18 cellular contexts compared by ENCODE assay signal in the genomic region with DNA sequence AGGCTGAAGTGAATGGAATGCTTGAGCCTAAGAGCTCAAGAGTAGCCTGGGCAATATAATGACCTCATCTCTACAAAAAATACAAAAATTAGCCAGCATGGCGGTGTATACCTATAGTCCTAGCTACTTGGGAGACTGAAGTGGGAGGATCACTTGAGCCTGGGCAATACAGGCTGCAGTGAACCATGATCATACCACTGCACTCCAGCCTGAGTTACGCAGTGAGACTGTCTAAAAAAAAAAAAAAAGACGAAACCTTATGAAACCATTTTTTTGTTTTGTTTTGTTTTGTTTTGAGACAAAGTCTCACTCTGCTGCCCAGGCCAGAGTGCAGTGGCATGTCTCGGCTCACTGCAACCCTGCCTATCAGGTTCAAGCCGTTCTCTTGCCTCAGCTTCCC. TPM values are rescaled to one million over a fixed set of nuclear protein-coding genes. Genes with fewer than 3 reads are reported as not detected.
DNase-seq lines count a peak whose midpoint lies in the region; ATAC-seq and TF ChIP-seq lines count a peak whose summit lies in the region.
"Had no signal": no experiment of that assay in that cellular context is flagged by ENCODE, and none has a peak within 500 bp of the region (broad histone marks: within the 10 kb centered on the region; RNA-seq: fewer than 3 reads in every experiment).

No MANE protein-coding gene starts in this region.

- H3K4me3 Mint-ChIP-seq in natural killer cell treated with Interleukin-12 subunit alpha and Interleukin-12 subunit beta and Interleukin-15 and Interleukin-18, amount 100 ng/mL, for 72 hours: no peak overlapping the region
- H3K4me3 Mint-ChIP-seq: B cell; CD4-positive, alpha-beta T cell; CD8-positive, alpha-beta T cell had no signal

- no peak for TF ChIP-seq POLR2A in thyroid gland (IDR thresholded peaks at IDR 0.05)

- H3K27me3 ChIP-seq in thyroid gland: no peaks in the 10 kb centered on the region
- H3K27me3 ChIP-seq: BLaER1 treated with 17β-estradiol and CSF1 and Interleukin-3, amounts not matched to agents 10 nM and 100 nM had no signal

- no peak overlapping the region for H3K27ac Mint-ChIP-seq in natural killer cell treated with Interleukin-12 subunit alpha and Interleukin-12 subunit beta and Interleukin-15 and Interleukin-18, amount 100 ng/mL, for 72 hours
- H3K27ac Mint-ChIP-seq: B cell; CD4-positive, alpha-beta T cell; CD8-positive, alpha-beta T cell had no signal

- H3K4me1 ChIP-seq in thyroid gland: peaks cover 9 to 16% of the 10 kb centered on the region in 2 donors
- H3K4me1 ChIP-seq: A549, Caco-2 had no signal

- no peak overlapping the region for H3K4me3 ChIP-seq in thyroid gland (replicated peaks in 1 of 3)
- H3K4me3 ChIP-seq: A549 had no signal

- H3K4me1 Mint-ChIP-seq in natural killer cell treated with Interleukin-12 subunit alpha and Interleukin-12 subunit beta and Interleukin-15 and Interleukin-18, amount 100 ng/mL, for 72 hours (ENCODE audit: low read depth in 2 of 2): peaks cover 4 to 5% of the 10 kb centered on the region in 2 donors

- no peaks in the 10 kb centered on the region for H3K9me3 ChIP-seq in thyroid gland

- no peak for TF ChIP-seq CTCF in thyroid gland (IDR thresholded peaks at IDR 0.05)

- intact Hi-C loops in thyroid gland (cut with DNase I): no loop called here

- peaks cover 17% of the 10 kb centered on the region for H3K36me3 Mint-ChIP-seq in natural killer cell treated with Interleukin-12 subunit alpha and Interleukin-12 subunit beta and Interleukin-15 and Interleukin-18, amount 100 ng/mL, for 72 hours
- H3K36me3 Mint-ChIP-seq: CD8-positive, alpha-beta T cell had no signal

- peak; percentile 62 for DNase-seq in DMS53 (lab: John Stamatoyannopoulos, UW)
- DNase-seq in DMS53 treated with DMSO at 0.1 percent for 48 hours (lab: John Stamatoyannopoulos, UW; ENCODE audit: unreplicated experiment): no peak
- peak; percentile 9 for DNase-seq in islet precursor cell
- DNase-seq in thyroid gland: peak; percentile 79 to 83
- no peak for DNase-seq in natural killer cell treated with Interleukin-12 subunit alpha and Interleukin-12 subunit beta and Interleukin-15 and Interleukin-18, amount 100 ng/mL, for 72 hours (ENCODE audit: low spot score)
- DNase-seq: AML-193; Caco-2; Calu3; CD4-positive, alpha-beta T cell; CD8-positive, alpha-beta T cell; DMS79 treated with DMSO at 0.1 percent for 48 hours; GF-D8 had no signal

- no peak for ATAC-seq in natural killer cell treated with Interleukin-12 subunit alpha and Interleukin-12 subunit beta and Interleukin-15 and Interleukin-18, amount 100 ng/mL, for 72 hours
- ATAC-seq: A549; CD8-positive, alpha-beta T cell had no signal

- peaks cover 5 to 6% of the 10 kb centered on the region in 2 donors for H3K27me3 Mint-ChIP-seq in natural killer cell treated with Interleukin-12 subunit alpha and Interleukin-12 subunit beta and Interleukin-15 and Interleukin-18, amount 100 ng/mL, for 72 hours
- H3K27me3 Mint-ChIP-seq: B cell; CD4-positive, alpha-beta T cell had no signal

- WGBS in thyroid gland, 2 donors: 35 to 44% methylated on average over 5 of the region's 5 CpGs

- H3K36me3 ChIP-seq in thyroid gland: no peaks in the 10 kb centered on the region

- H3K9me3 Mint-ChIP-seq in natural killer cell treated with Interleukin-12 subunit alpha and Interleukin-12 subunit beta and Interleukin-15 and Interleukin-18, amount 100 ng/mL, for 72 hours: peaks cover 12% of the 10 kb centered on the region

- peak overlapping the region; percentile 72 to 90 (median 81) for H3K27ac ChIP-seq in thyroid gland
- H3K27ac ChIP-seq: 22Rv1; A549; BLaER1 treated with 17β-estradiol and CSF1 and Interleukin-3, amounts not matched to agents 10 nM and 100 nM; C4-2B had no signal

RNA-seq across cellular contexts. Expression of a gene that starts 36.9 kb away (rescaled TPM):
- under 1 TPM in 2 of 4 donors, not detected in 2; 0.10 to 0.83 TPM for total RNA-seq in thyroid gland
- not detected for total RNA-seq in natural killer cell treated with Interleukin-12 subunit alpha and Interleukin-12 subunit beta and Interleukin-15 and Interleukin-18, amount 100 ng/mL, for 72 hours
- total RNA-seq: A172; Caco-2; Calu3; CD4-positive, alpha-beta T cell had no signal

RNA-seq across cellular contexts. Expression of a gene that starts 58.7 kb away (rescaled TPM):
- 10 to 100 TPM in 1 of 4 donors, 1 to 10 TPM in 3; 4.0 to 12.8 (median 7.5) TPM for total RNA-seq in thyroid gland
- total RNA-seq in natural killer cell treated with Interleukin-12 subunit alpha and Interleukin-12 subunit beta and Interleukin-15 and Interleukin-18, amount 100 ng/mL, for 72 hours: 10 to 100 TPM; 12.6 to 15.5 TPM
- total RNA-seq: Caco-2 had no signal

Comparison
In these comparisons a context has a peak if more than half of its experiments do, and no peak if none do; other contexts are left out.
1. DNase-seq: peak in DMS53 (single experiment), islet precursor cell (single experiment) and thyroid gland (2 of 2); none in DMS53 treated with DMSO at 0.1 percent for 48 hours (single experiment) and natural killer cell treated with Interleukin-12 subunit alpha and Interleukin-12 subunit beta and Interleukin-15 and Interleukin-18, amount 100 ng/mL, for 72 hours (single experiment).